ENCODE assay signal across 18 cellular contexts in genomic region chr12:84986586-84986985, GRCh38. TPM values are rescaled to one million over a fixed set of nuclear protein-coding genes. Genes with fewer than 3 reads are reported as not detected.
DNase-seq lines count a peak whose midpoint lies in the region; ATAC-seq, FAIRE-seq and TF ChIP-seq lines count a peak whose summit lies in the region.
"Had no signal": no experiment of that assay in that cellular context is flagged by ENCODE, and none has a peak within 500 bp of the region (broad histone marks: within the 10 kb centered on the region; RNA-seq: fewer than 3 reads in every experiment).

No MANE protein-coding gene starts in this region.

- no peak overlapping the region for H3K4me3 Mint-ChIP-seq in T-cell
- H3K4me3 Mint-ChIP-seq in activated CD8-positive, alpha-beta memory T cell treated with anti-CD3 and anti-CD28 coated beads, Interleukin-2, amount 10 ng/mL, durations not matched to agents 7 days and 5 days, result no peak overlapping the region
- H3K4me3 Mint-ChIP-seq: dendritic cell treated with granulocyte-macrophage colony-stimulating factor and Interleukin-4, amounts not matched to agents 40 ng/mL and 50 ng/mL, for 4 days had no signal

- no peak overlapping the region for H3K27ac Mint-ChIP-seq in T-cell
- no peak overlapping the region for H3K27ac Mint-ChIP-seq in activated CD8-positive, alpha-beta memory T cell treated with anti-CD3 and anti-CD28 coated beads, Interleukin-2, amount 10 ng/mL, durations not matched to agents 7 days and 5 days
- H3K27ac Mint-ChIP-seq: dendritic cell treated with granulocyte-macrophage colony-stimulating factor and Interleukin-4, amounts not matched to agents 40 ng/mL and 50 ng/mL, for 4 days had no signal

- H3K4me1 Mint-ChIP-seq in T-cell, result no peaks in the 10 kb centered on the region
- no peaks in the 10 kb centered on the region for H3K4me1 Mint-ChIP-seq in activated CD8-positive, alpha-beta memory T cell treated with anti-CD3 and anti-CD28 coated beads, Interleukin-2, amount 10 ng/mL, durations not matched to agents 7 days and 5 days

- no peaks in the 10 kb centered on the region for H3K9me3 Mint-ChIP-seq in T-cell
- no peaks in the 10 kb centered on the region for H3K9me3 Mint-ChIP-seq in activated CD8-positive, alpha-beta memory T cell treated with anti-CD3 and anti-CD28 coated beads, Interleukin-2, amount 10 ng/mL, durations not matched to agents 7 days and 5 days (ENCODE audit: low read depth)
- H3K9me3 Mint-ChIP-seq: dendritic cell treated with granulocyte-macrophage colony-stimulating factor and Interleukin-4, amounts not matched to agents 40 ng/mL and 50 ng/mL, for 4 days had no signal

- ATAC-seq in T-cell (replicated peaks in 1 of 4) (no peak), GM18858 (IDR thresholded peaks at IDR 0.05; ENCODE audit: unreplicated experiment) (no peak)
- no peak for ATAC-seq in activated CD8-positive, alpha-beta memory T cell treated with anti-CD3 and anti-CD28 coated beads, Interleukin-2, amount 10 ng/mL, durations not matched to agents 7 days and 5 days
- ATAC-seq: left lobe of liver had no signal

- H3K4me1 ChIP-seq in OCI-LY7 (ENCODE audit: insufficient read depth, low read length, poor library complexity, severe bottlenecking), result no peaks in the 10 kb centered on the region
- H3K4me1 ChIP-seq: esophagus muscularis mucosa, right atrium auricular region, thyroid gland had no signal

- no TSS peak for BruUV-seq in OCI-LY7 (replicated peaks; lab: Mats Ljungman, UMichigan)

- H3K9me3 ChIP-seq in OCI-LY7 (ENCODE audit: low read length), result no peaks in the 10 kb centered on the region
- H3K9me3 ChIP-seq: esophagus muscularis mucosa, right atrium auricular region, thyroid gland had no signal

- intact Hi-C loops in OCI-LY7 (cut with micrococcal nuclease; ENCODE audit: unreplicated experiment), result no loop called here

- no peaks in the 10 kb centered on the region for H3K36me3 ChIP-seq in OCI-LY7 (ENCODE audit: insufficient read depth, low read length)
- H3K36me3 ChIP-seq: esophagus muscularis mucosa, right atrium auricular region, thyroid gland had no signal

- no peak overlapping the region for H3K4me2 ChIP-seq in OCI-LY7 (ENCODE audit: low read length)

- DNase-seq in D721Med (ENCODE audit: insufficient read length, low spot score), result no peak
- peak; percentile 42 for DNase-seq in NCI-H1092 treated with DMSO at 0.1 percent for 48 hours (lab: John Stamatoyannopoulos, UW)
- peak; percentile 81 for DNase-seq in NCI-H82 (lab: John Stamatoyannopoulos, UW)
- DNase-seq in inferior parietal cortex (ENCODE audit: extremely low spot score), result peak; percentile 25
- DNase-seq in T-cell, result no peak
- no peak for DNase-seq in activated CD8-positive, alpha-beta memory T cell treated with anti-CD3 and anti-CD28 coated beads, Interleukin-2, amount 10 ng/mL, durations not matched to agents 7 days and 5 days
- no peak for DNase-seq in OCI-LY7 (ENCODE audit: low spot score)
- DNase-seq: activated CD8-positive, alpha-beta memory T cell treated with anti-CD3 and anti-CD28 coated beads for 24 hours; activated effector memory CD4-positive, alpha-beta T cell treated with anti-CD3 and anti-CD28 coated beads, Interleukin-2, amount 50 U/mL, for 16 hours; NCI-H526; Right ventricle myocardium superior; stimulated activated CD4-positive, alpha-beta T cell treated with anti-CD3 and anti-CD28 coated beads, Interleukin-2, amount 100 ng/mL, for 48 hours; thyroid gland had no signal

- TF ChIP-seq CTCF in D721Med (IDR thresholded peaks at IDR 0.05; ENCODE audit: insufficient read depth, missing control alignments), result no peak
- TF ChIP-seq CTCF in OCI-LY7 (conservative IDR thresholded peaks at IDR 0.05; ENCODE audit: low read length), result no peak

- H3K9me2 ChIP-seq in OCI-LY7 (ENCODE audit: insufficient read depth, low read length), result no peaks in the 10 kb centered on the region

- H3K36me3 Mint-ChIP-seq in T-cell, result no peaks in the 10 kb centered on the region
- no peaks in the 10 kb centered on the region for H3K36me3 Mint-ChIP-seq in activated CD8-positive, alpha-beta memory T cell treated with anti-CD3 and anti-CD28 coated beads, Interleukin-2, amount 10 ng/mL, durations not matched to agents 7 days and 5 days

- POLR2A ChIA-PET in T-cell (lab: Charles Lee), result no interaction called here
- POLR2A ChIA-PET in OCI-LY7 (lab: Charles Lee), result no interaction called here

- CTCF ChIA-PET in T-cell (lab: Charles Lee) (no interaction called here), OCI-LY7 (lab: Charles Lee; ENCODE audit: unreplicated experiment) (no interaction called here)
- CTCF ChIA-PET in activated CD8-positive, alpha-beta memory T cell treated with anti-CD3 and anti-CD28 coated beads, Interleukin-2, amount 10 ng/mL, durations not matched to agents 7 days and 5 days (lab: Charles Lee), result no interaction called here

- H3K27ac ChIP-seq in OCI-LY7 (ENCODE audit: low read depth, low read length, poor library complexity, severe bottlenecking), result no peak overlapping the region
- H3K27ac ChIP-seq: esophagus muscularis mucosa, right atrium auricular region, thyroid gland had no signal

- H3K4me3 ChIP-seq in OCI-LY7 (ENCODE audit: low read depth, low read length, poor library complexity, severe bottlenecking), result no peak overlapping the region
- H3K4me3 ChIP-seq: esophagus muscularis mucosa, right atrium auricular region, thyroid gland had no signal

- no peaks in the 10 kb centered on the region for H3K79me2 ChIP-seq in OCI-LY7 (ENCODE audit: insufficient read depth, low read depth, low read length)

- H3K27me3 Mint-ChIP-seq in T-cell, result no peaks in the 10 kb centered on the region
- no peaks in the 10 kb centered on the region for H3K27me3 Mint-ChIP-seq in activated CD8-positive, alpha-beta memory T cell treated with anti-CD3 and anti-CD28 coated beads, Interleukin-2, amount 10 ng/mL, durations not matched to agents 7 days and 5 days
- H3K27me3 Mint-ChIP-seq: dendritic cell treated with granulocyte-macrophage colony-stimulating factor and Interleukin-4, amounts not matched to agents 40 ng/mL and 50 ng/mL, for 4 days had no signal

- H4K20me1 ChIP-seq in OCI-LY7 (ENCODE audit: insufficient read depth, low read length), result no peaks in the 10 kb centered on the region

- peak; percentile 93 for FAIRE-seq in D721Med (lab: Jason Lieb, UNC)

- H2AFZ ChIP-seq in OCI-LY7 (ENCODE audit: low read length), result no peak overlapping the region

RNA-seq across cellular contexts. Expression of gene TSPAN19, which starts 49.5 kb away (rescaled TPM):
- not detected for total RNA-seq in T-cell
- total RNA-seq in activated CD8-positive, alpha-beta memory T cell treated with anti-CD3 and anti-CD28 coated beads, Interleukin-2, amount 10 ng/mL, durations not matched to agents 7 days and 5 days, result not detected
- not detected in 2 replicates for total RNA-seq in OCI-LY7 (2014; rRNA removed; shearing (Covaris generic))
- total RNA-seq in OCI-LY7 (2022), result not detected in 2 replicates
- total RNA-seq: esophagus muscularis mucosa, left lobe of liver, right atrium auricular region had no signal

RNA-seq across cellular contexts. Expression of gene LRRIQ1, which starts 49.6 kb away (rescaled TPM):
- total RNA-seq in T-cell (not detected), OCI-LY7 (2022) (not detected in 2 replicates)
- total RNA-seq in activated CD8-positive, alpha-beta memory T cell treated with anti-CD3 and anti-CD28 coated beads, Interleukin-2, amount 10 ng/mL, durations not matched to agents 7 days and 5 days, result not detected
- not detected in 2 replicates for total RNA-seq in OCI-LY7 (2014; rRNA removed; shearing (Covaris generic))
- total RNA-seq: left lobe of liver had no signal

Comparison
In these comparisons a context has a peak if more than half of its experiments do, and no peak if none do; other contexts are left out.
1. DNase-seq: peak in NCI-H1092 treated with DMSO at 0.1 percent for 48 hours (single experiment), NCI-H82 (single experiment) and inferior parietal cortex (single experiment); none in D721Med (single experiment), T-cell (0 of 34), activated CD8-positive, alpha-beta memory T cell treated with anti-CD3 and anti-CD28 coated beads, Interleukin-2, amount 10 ng/mL, durations not matched to agents 7 days and 5 days (single experiment) and OCI-LY7 (single experiment).